ENCODE assay signal across 11 cellular contexts in genomic region chr12:120115066-120115465, GRCh38. TPM values are rescaled to one million over a fixed set of nuclear protein-coding genes. Genes with fewer than 3 reads are reported as not detected.
DNase-seq lines count a peak whose midpoint lies in the region; ATAC-seq, FAIRE-seq and TF ChIP-seq lines count a peak whose summit lies in the region.
"Had no signal": no experiment of that assay in that cellular context is flagged by ENCODE, and none has a peak within 500 bp of the region (broad histone marks: within the 10 kb centered on the region; RNA-seq: fewer than 3 reads in every experiment).

No MANE protein-coding gene starts in this region.

- DNase-seq in AG04449 (ENCODE audit: low read depth, low spot score) (no peak), K562 (ENCODE audit: extremely low read depth in 1 of 4, low spot score in 3 of 4) (no peak), NCI-H1105 (lab: John Stamatoyannopoulos, UW) (no peak), NCI-H69 (lab: John Stamatoyannopoulos, UW) (no peak)
- DNase-seq: amygdala, NCI-H774, thyroid gland had no signal

- peaks cover 10% of the 10 kb centered on the region; the same call in 1 of the 2 replicates for H4K20me1 ChIP-seq in K562 (replicated peaks; ENCODE audit: control insufficient read depth, insufficient read depth, low read length)

- H2AFZ ChIP-seq in K562 (ENCODE audit: low read depth, low read length) = no peak overlapping the region

- H3K79me2 ChIP-seq in K562 (ENCODE audit: control insufficient read depth, insufficient read depth, low read length) = peaks cover 85% of the 10 kb centered on the region

- POLR2A ChIA-PET in AG04449 (lab: Yijun Ruan, JAX) (interaction anchor here (0.8 kb wide), 1 partner anchor 86 kb away, joined by 3 read pairs; the partner anchor contains the start of gene RPLP0), K562 (lab: Yijun Ruan, JAX) (interaction anchor here (1.0 to 6.8 kb wide), 4 partner anchors 11 to 177 kb away, joined by 3 to 54 read pairs (median 6); partner anchors contain the start of genes RNU4-2 and RPLP0)

- H3K9me3 ChIP-seq in HUES48 (ENCODE audit: control insufficient read depth, insufficient read depth, low read length) (no peaks in the 10 kb centered on the region), K562 (replicated peaks; ENCODE audit: control insufficient read depth, insufficient read depth, low read depth, low read length) (no peaks in the 10 kb centered on the region), muscle layer of colon (ENCODE audit: low read length) (no peaks in the 10 kb centered on the region)
- H3K9me3 ChIP-seq: thyroid gland had no signal

- H3K4me1 ChIP-seq in HUES48 (ENCODE audit: control insufficient read depth, insufficient read depth, low read length) = peaks cover 26% of the 10 kb centered on the region
- H3K4me1 ChIP-seq in K562 (replicated peaks in 1 of 2; ENCODE audit: control insufficient read depth in 2 of 2, insufficient read depth in 2 of 2, low read length in 2 of 2) = peaks cover 17 to 42% of the 10 kb centered on the region in 2 experiments; a peak in 4 of 5 replicates
- peaks cover 41% of the 10 kb centered on the region for H3K4me1 ChIP-seq in muscle layer of colon (ENCODE audit: insufficient read depth, low read length)

- TF ChIP-seq POLR2A in K562 (conservative IDR thresholded peaks at IDR 0.05) = no peak

- H3K4me3 ChIP-seq in AG04449 (ENCODE audit: low read depth, low read length) (peak overlapping the region; percentile 90), HUES48 (ENCODE audit: low read depth, low read length) (peak overlapping the region; percentile 86; the same call in 1 of the 2 replicates), K562 (peak overlapping the region; percentile 75), muscle layer of colon (ENCODE audit: low read depth in 1 of 2, low read length in 2 of 2) (peak overlapping the region; percentile 77 to 81)

- 67% methylated on average over 3 of the region's 3 CpGs for WGBS in K562 (ENCODE audit: insufficient coverage, low coverage, missing lambda C conversion rate)

- FAIRE-seq in K562 (lab: Jason Lieb, UNC) = no peak

- peak overlapping the region; percentile 97 for H3K4me2 ChIP-seq in K562 (ENCODE audit: insufficient read depth, low read length)

- H3K27ac ChIP-seq in HUES48 (ENCODE audit: low read depth, low read length) (no peak overlapping the region), K562 (ENCODE audit: extremely low read depth, low read depth, low read length) (peak overlapping the region; percentile 69; the same call in 2 of the 3 replicates), muscle layer of colon (ENCODE audit: low read depth, low read length) (no peak overlapping the region)
- H3K27ac ChIP-seq: thyroid gland had no signal

- TF ChIP-seq EP300 in K562 (IDR thresholded peaks at IDR 0.05; ENCODE audit: low read length) = no peak

- TF ChIP-seq RAD21 in K562 (CRISPR knock-in tag; conservative IDR thresholded peaks at IDR 0.05 in 1 of 2, IDR thresholded peaks at IDR 0.05 in 1 of 2) = no peak

- BruUV-seq in K562 (replicated peaks; lab: Mats Ljungman, UMichigan) = no TSS peak

- in situ Hi-C loops in K562 (cut with MboI) = no loop called here

- TF ChIP-seq CTCF in AG04449 (IDR thresholded peaks at IDR 0.05; ENCODE audit: insufficient read depth, low read length, missing control alignments) (no peak), K562 (IDR thresholded peaks at IDR 0.05 in 2 of 3, conservative IDR thresholded peaks at IDR 0.05 in 1 of 3; ENCODE audit: insufficient read depth in 2 of 3, low read depth in 1 of 3, low read length in 3 of 3) (no peak)

- intact Hi-C loops in K562 (cut with micrococcal nuclease) = loop anchor here (10.0 kb wide), 1 partner anchor 180 kb away; the partner anchor contains the start of genes RNU4-1 and RNU4-2

- H3K27me3 ChIP-seq in HUES48 (ENCODE audit: control insufficient read depth, insufficient read depth, low read length) (no peaks in the 10 kb centered on the region), K562 (ENCODE audit: control insufficient read depth in 2 of 2, insufficient read depth in 2 of 2, low read length in 2 of 2) (no peaks in the 10 kb centered on the region), muscle layer of colon (ENCODE audit: control insufficient read depth in 1 of 2, insufficient read depth in 2 of 2, low read length in 2 of 2) (no peaks in the 10 kb centered on the region)
- H3K27me3 ChIP-seq: thyroid gland had no signal

- H3K36me3 ChIP-seq in HUES48 (ENCODE audit: control insufficient read depth, insufficient read depth, low read length) = peaks cover 10% of the 10 kb centered on the region; the same call in 1 of the 2 replicates
- H3K36me3 ChIP-seq in K562 (ENCODE audit: control insufficient read depth, insufficient read depth, low read length) = peaks cover 36% of the 10 kb centered on the region
- H3K36me3 ChIP-seq in muscle layer of colon (ENCODE audit: insufficient read depth, low read length) = peaks cover 3% of the 10 kb centered on the region
- H3K36me3 ChIP-seq: thyroid gland had no signal

- no peak for ATAC-seq in K562
- no peak for ATAC-seq in GM19463 (IDR thresholded peaks at IDR 0.05; ENCODE audit: unreplicated experiment)
- no peak for ATAC-seq in GM21529 (IDR thresholded peaks at IDR 0.05; ENCODE audit: unreplicated experiment)

- peaks cover 6% of the 10 kb centered on the region for H3K9me1 ChIP-seq in K562 (ENCODE audit: control insufficient read depth, insufficient read depth, low read length)

- H3K9ac ChIP-seq in HUES48 (ENCODE audit: low read depth, low read length) (no peak overlapping the region), K562 (ENCODE audit: insufficient read depth in 1 of 2, low read depth in 2 of 2, low read length in 2 of 2) (peak overlapping the region; percentile 77 to 96; a peak in 3 of 4 replicates), muscle layer of colon (ENCODE audit: low read length) (peak overlapping the region; percentile 69)

- CTCF ChIA-PET in AG04449 (lab: Yijun Ruan, JAX) = interaction anchor here (1.0 to 1.5 kb wide), 2 partner anchors 28 to 86 kb away, joined by 3 to 4 read pairs; partner anchors contain the start of gene RPLP0
- CTCF ChIA-PET in K562 (lab: Yijun Ruan, JAX; ENCODE audit: low intra/inter-chr PET ratio) = no interaction called here

TF ChIP-seq in K562, 482 proteins besides CTCF, POLR2A, EP300 and RAD21:
- TF ChIP-seq SUPT5H (IDR thresholded peaks at IDR 0.05) (0 out of 2 replicates have a peak, but pooled peaks have one; percentile 26), HDAC1 (IDR thresholded peaks at IDR 0.05) (0 out of 4 replicates have a peak, but pooled peaks of 1 of the 2 experiments have one; percentile 15), STAT5A (IDR thresholded peaks at IDR 0.05; ENCODE audit: borderline replicate concordance, low read length) (no peak)

RNA-seq across cellular contexts. Expression of gene RAB35, which starts 1.5 kb away (rescaled TPM):
- 15.2 and 30.6 TPM in 2 replicates for total RNA-seq in K562 (2011; cell fraction: chromatin; rRNA removed; ENCODE audit: low replicate concordance)
- total RNA-seq in K562 (2011; cell fraction: nucleolus; rRNA removed) = 19.2 and 20.5 TPM in 2 replicates
- 14.8 and 17.9 TPM in 2 replicates for total RNA-seq in K562 (2011; cell fraction: nucleoplasm; rRNA removed)
- total RNA-seq in K562 (2014; rRNA removed) (38.9 and 47.9 TPM in 2 replicates), K562 (2014; rRNA removed; fragmentation: Illumina TruSeq; extraction: Trizol) (19.5 and 22.9 TPM in 2 replicates), K562 (2015; rRNA removed; fragmentation: Illumina TruSeq; extraction: Trizol) (36.0 and 36.6 TPM in 2 replicates), K562 (2021) (66.8 and 76.3 TPM in 2 replicates)
- polyA plus RNA-seq in K562 (2011; rRNA removed) (32.4 and 45.4 TPM in 2 replicates), K562 (2014; fragmentation: Illumina TruSeq; extraction: Trizol) (42.0 and 54.4 TPM in 2 replicates), K562 (2014; fragmentation: Nextera tagmentation; extraction: Ambion mirVana) (under 1 TPM; 0.65 to 0.94 TPM), K562 (2014; rRNA removed) (49.1 and 50.6 TPM in 2 replicates)
- polyA plus RNA-seq in K562 (2011; cell fraction: cytosol; rRNA removed) = 39.4 and 72.9 TPM in 2 replicates
- 23.4 and 33.0 TPM in 2 replicates for polyA plus RNA-seq in K562 (2011; cell fraction: nucleus; rRNA removed)
- polyA plus RNA-seq in K562 (2012) = 42.4 and 50.7 TPM in 2 replicates
- 50.9 and 115 TPM in 2 replicates for polyA minus RNA-seq in K562 (2011; rRNA and poly(A)+ RNA removed)
- polyA minus RNA-seq in K562 (2011; cell fraction: cytosol; rRNA and poly(A)+ RNA removed) = 29.8 and 41.0 TPM in 2 replicates
- polyA minus RNA-seq in K562 (2011; cell fraction: nucleus; rRNA and poly(A)+ RNA removed) = 6.7 and 6.9 TPM in 2 replicates
